ENCODE assay signal across 1 cellular context in genomic region chr1:1051127-1051810, GRCh38.
TF ChIP-seq lines count a peak whose summit lies in the region.

No MANE protein-coding gene starts in this region.

TF ChIP-seq in WTC11, 78 proteins besides CTCF, POLR2A, EP300 and RAD21:
- no peak for TF ChIP-seq IRF1 (CRISPR knock-in tag; IDR thresholded peaks at IDR 0.05)
- TF ChIP-seq ZNF263 (CRISPR knock-in tag; IDR thresholded peaks at IDR 0.05; ENCODE audit: low read depth), result no peak
- no peak for TF ChIP-seq MLX (CRISPR knock-in tag; IDR thresholded peaks at IDR 0.05)
- no peak for TF ChIP-seq FOXP1 (CRISPR knock-in tag; IDR thresholded peaks at IDR 0.05; ENCODE audit: borderline replicate concordance)
- no peak for TF ChIP-seq EMX1 (CRISPR knock-in tag; IDR thresholded peaks at IDR 0.05)
- TF ChIP-seq ZNF532 (CRISPR knock-in tag; IDR thresholded peaks at IDR 0.05; ENCODE audit: borderline replicate concordance), result no peak
- TF ChIP-seq ATF3 (CRISPR knock-in tag; conservative IDR thresholded peaks at IDR 0.05), result no peak
- TF ChIP-seq IRF2 (CRISPR knock-in tag; IDR thresholded peaks at IDR 0.05; ENCODE audit: borderline replicate concordance, low read depth), result no peak
- no peak for TF ChIP-seq TCF7 (CRISPR knock-in tag; IDR thresholded peaks at IDR 0.05; ENCODE audit: low read depth)
